18 cellular contexts compared by ENCODE assay signal in genomic region chr10:599767-600166, GRCh38.
DNase-seq lines count a peak whose midpoint lies in the region; ATAC-seq and TF ChIP-seq lines count a peak whose summit lies in the region.
"Had no signal": no experiment of that assay in that cellular context is flagged by ENCODE, and none has a peak within 500 bp of the region (broad histone marks: within the 10 kb centered on the region; RNA-seq: fewer than 3 reads in every experiment).

No MANE protein-coding gene starts in this region.

- H3K4me2 ChIP-seq in SK-N-SH, result peak overlapping the region; percentile 43
- H3K4me2 ChIP-seq in PC-3 (ENCODE audit: low read length), result no peak overlapping the region
- H3K4me2 ChIP-seq: PC-9 had no signal

- H3F3A ChIP-seq in SK-N-SH (replicated peaks; ENCODE audit: insufficient read depth) (peaks cover 8% of the 10 kb centered on the region), PC-3 (ENCODE audit: low read length, unreplicated experiment) (no peaks in the 10 kb centered on the region)

- ATAC-seq in SK-N-SH treated with all-trans-retinoic acid at 6 μM for 48 hours, result no peak
- ATAC-seq in sciatic nerve, result no peak
- no peak for ATAC-seq in aorta (ENCODE audit: low FRiP score)
- no peak for ATAC-seq in PC-3

- H4K20me1 ChIP-seq in SK-N-SH (ENCODE audit: insufficient read depth), result peaks cover 12% of the 10 kb centered on the region
- H4K20me1 ChIP-seq in PC-3 (ENCODE audit: low read length), result no peaks in the 10 kb centered on the region

- TF ChIP-seq EP300 in SK-N-SH (IDR thresholded peaks at IDR 0.05; ENCODE audit: borderline replicate concordance in 1 of 2, low read depth in 1 of 2, low read length in 1 of 2), result no peak

- intact Hi-C loops in sciatic nerve (cut with DNase I) (no loop called here), aorta (cut with DNase I) (loop anchor here in 1 of 2 donors (5.0 to 10.0 kb wide), 2 partner anchors 88 to 185 kb away; partner anchors contain the start of gene DIP2C), PC-3 (cut with micrococcal nuclease) (no loop called here)

- H3K4me3 ChIP-seq in SK-N-SH (ENCODE audit: low read depth in 2 of 2, low read length in 1 of 2) (no peak overlapping the region), mesodermal cell (ENCODE audit: extremely low read depth, insufficient read depth, low read length, poor library complexity, severe bottlenecking) (no peak overlapping the region), aorta (ENCODE audit: low read length in 2 of 2) (no peak overlapping the region), PC-3 (ENCODE audit: low read length) (no peak overlapping the region)
- H3K4me3 ChIP-seq: PC-9 had no signal

- H3K27ac ChIP-seq in SK-N-SH (ENCODE audit: low read depth in 2 of 2, low read length in 1 of 2) (peak overlapping the region in 1 of 2 experiments; percentile 91; a peak in 2 of 4 replicates), mesodermal cell (ENCODE audit: low read depth, low read length, severe bottlenecking) (peak overlapping the region; percentile 97), aorta (ENCODE audit: low read depth in 1 of 2, low read length in 2 of 2) (peak overlapping the region; percentile 91 to 95), PC-3 (ENCODE audit: low read length) (no peak overlapping the region)
- H3K27ac ChIP-seq: 22Rv1, PC-9, RWPE1 had no signal

- H3K27me3 ChIP-seq in SK-N-SH (ENCODE audit: insufficient read depth) (no peaks in the 10 kb centered on the region), aorta (ENCODE audit: control insufficient read depth in 1 of 2, insufficient read depth in 2 of 2, low read length in 1 of 2) (no peaks in the 10 kb centered on the region), PC-3 (ENCODE audit: low read length) (no peaks in the 10 kb centered on the region)

- H3K36me3 ChIP-seq in SK-N-SH (replicated peaks in 1 of 2; ENCODE audit: control insufficient read depth in 1 of 2, insufficient read depth in 2 of 2, low read length in 1 of 2), result no peaks in the 10 kb centered on the region
- no peaks in the 10 kb centered on the region for H3K36me3 ChIP-seq in mesodermal cell (ENCODE audit: control insufficient read depth, insufficient read depth, low read length)
- H3K36me3 ChIP-seq in aorta (ENCODE audit: control insufficient read depth in 1 of 2, insufficient read depth in 2 of 2, low read length in 1 of 2), result no peaks in the 10 kb centered on the region
- no peaks in the 10 kb centered on the region for H3K36me3 ChIP-seq in PC-3 (ENCODE audit: low read depth, low read length)

- H3K9me2 ChIP-seq in SK-N-SH (no peaks in the 10 kb centered on the region), PC-3 (replicated peaks; ENCODE audit: low read length) (no peaks in the 10 kb centered on the region)

- CTCF ChIA-PET in SK-N-SH (lab: Yijun Ruan, JAX) (no interaction called here), PC-3 (lab: Charles Lee) (no interaction called here)

- H3K9me3 ChIP-seq in SK-N-SH (no peaks in the 10 kb centered on the region), mesodermal cell (ENCODE audit: control insufficient read depth, low read length) (no peaks in the 10 kb centered on the region), aorta (ENCODE audit: control insufficient read depth, low read length) (no peaks in the 10 kb centered on the region), PC-3 (ENCODE audit: low read length) (no peaks in the 10 kb centered on the region)

- H3K9ac ChIP-seq in SK-N-SH, result peak overlapping the region; percentile 41; the same call in 1 of the 2 replicates
- H3K9ac ChIP-seq in PC-3 (ENCODE audit: low read length), result no peak overlapping the region

- TF ChIP-seq RAD21 in SK-N-SH (IDR thresholded peaks at IDR 0.05; ENCODE audit: low read length), result no peak

- no peak for DNase-seq in SK-N-SH
- DNase-seq in sciatic nerve (ENCODE audit: low spot score), result peak; percentile 40
- DNase-seq in aorta, result peak; percentile 23 to 64
- no peak for DNase-seq in GM19238 (ENCODE audit: insufficient read length, low spot score)
- DNase-seq in PC-3, result no peak
- no peak for DNase-seq in GM10266 (ENCODE audit: extremely low spot score)
- DNase-seq: DND-41, NCI-H1417 treated with DMSO at 0.1 percent for 48 hours, NCI-H187 treated with DMSO at 0.1 percent for 48 hours, NCI-H2227 treated with DMSO at 0.1 percent for 48 hours, NCI-H510A treated with DMSO at 0.1 percent for 48 hours, NCI-H82, PC-9, SIG-M5 had no signal

- H3K4me1 ChIP-seq in SK-N-SH (ENCODE audit: control insufficient read depth in 1 of 2, insufficient read depth in 2 of 2, low read depth in 1 of 2, low read length in 1 of 2), result peaks cover 9 to 39% of the 10 kb centered on the region in 2 experiments; a peak in 3 of 4 replicates
- H3K4me1 ChIP-seq in mesodermal cell (ENCODE audit: control insufficient read depth, insufficient read depth, low read length, poor library complexity, severe bottlenecking), result peaks cover 54% of the 10 kb centered on the region
- no peaks in the 10 kb centered on the region for H3K4me1 ChIP-seq in aorta (ENCODE audit: control insufficient read depth in 1 of 2, insufficient read depth in 2 of 2, low read length in 2 of 2)
- no peaks in the 10 kb centered on the region for H3K4me1 ChIP-seq in PC-3 (ENCODE audit: insufficient read depth, low read length)

- POLR2A ChIA-PET in SK-N-SH (lab: Yijun Ruan, JAX), result no interaction called here
- POLR2A ChIA-PET in PC-3 (lab: Charles Lee; ENCODE audit: unreplicated experiment), result no interaction called here

- H3K79me2 ChIP-seq in SK-N-SH (ENCODE audit: insufficient read depth) (peaks cover 91% of the 10 kb centered on the region), PC-3 (ENCODE audit: low read length) (no peaks in the 10 kb centered on the region)

- TF ChIP-seq CTCF in SK-N-SH (IDR thresholded peaks at IDR 0.05), result no peak
- TF ChIP-seq CTCF in PC-3 (conservative IDR thresholded peaks at IDR 0.05; ENCODE audit: low read depth, low read length), result no peak
- no peak for TF ChIP-seq CTCF in GM10266 (IDR thresholded peaks at IDR 0.05; ENCODE audit: control insufficient read depth, insufficient read depth, low read depth, missing control alignments)

- H2AFZ ChIP-seq in SK-N-SH (ENCODE audit: low read depth) (no peak overlapping the region), PC-3 (ENCODE audit: low read length) (no peak overlapping the region)
- H2AFZ ChIP-seq: PC-9 had no signal

- no TSS peak for BruUV-seq in PC-3 (replicated peaks; lab: Mats Ljungman, UMichigan)

- WGBS in SK-N-SH (ENCODE audit: low lambda C conversion rate), result 85% methylated on average over 8 of the region's 9 CpGs
- WGBS in mesodermal cell (ENCODE audit: insufficient coverage in 2 of 2), 2 experiments, result 86 to 87% methylated on average over 5 to 6 of the region's 9 CpGs
- 93% methylated on average over 9 of the region's 9 CpGs for WGBS in aorta, 2 donors

TF ChIP-seq in SK-N-SH, 30 proteins besides CTCF, POLR2A, EP300 and RAD21 (continues in another document):
- TF ChIP-seq TCF12 (IDR thresholded peaks at IDR 0.05) (no peak), USF1 (IDR thresholded peaks at IDR 0.05; ENCODE audit: borderline replicate concordance, low read depth) (no peak), ZBTB33 (IDR thresholded peaks at IDR 0.05; ENCODE audit: borderline replicate concordance, low read depth) (no peak), FOXJ3 (CRISPR knock-in tag; IDR thresholded peaks at IDR 0.05) (no peak)

TF ChIP-seq in SK-N-SH treated with all-trans-retinoic acid at 6 μM for 48 hours, 23 proteins besides CTCF, POLR2A, EP300 and RAD21:
- no peak for TF ChIP-seq BACH2 (CRISPR knock-in tag; IDR thresholded peaks at IDR 0.05; ENCODE audit: borderline replicate concordance)
- no peak for TF ChIP-seq ZNF565 (CRISPR knock-in tag; conservative IDR thresholded peaks at IDR 0.05; ENCODE audit: low read depth)
- no peak for TF ChIP-seq ZFP30 (CRISPR knock-in tag; IDR thresholded peaks at IDR 0.05)
- no peak for TF ChIP-seq ARNTL (CRISPR knock-in tag; IDR thresholded peaks at IDR 0.05; ENCODE audit: borderline replicate concordance, low read depth)
- TF ChIP-seq ZC3H10 (CRISPR knock-in tag; IDR thresholded peaks at IDR 0.05), result no peak
- TF ChIP-seq ESRRG (CRISPR knock-in tag; IDR thresholded peaks at IDR 0.05), result no peak
- TF ChIP-seq OSR1 (CRISPR knock-in tag; IDR thresholded peaks at IDR 0.05), result no peak
- TF ChIP-seq RARB (CRISPR knock-in tag; IDR thresholded peaks at IDR 0.05), result no peak
- no peak for TF ChIP-seq GLIS3 (CRISPR knock-in tag; IDR thresholded peaks at IDR 0.05)
- no peak for TF ChIP-seq CSDC2 (CRISPR knock-in tag; IDR thresholded peaks at IDR 0.05)
- TF ChIP-seq CREB5 (CRISPR knock-in tag; IDR thresholded peaks at IDR 0.05; ENCODE audit: low read depth), result no peak
- TF ChIP-seq ZNF8 (CRISPR knock-in tag; IDR thresholded peaks at IDR 0.05), result no peak
TF ChIP-seq in SK-N-SH treated with all-trans-retinoic acid at 6 μM for 48 hours: peak in this region for 0.

Comparison
In these comparisons a context has a peak if more than half of its experiments do, and no peak if none do; other contexts are left out.
1. DNase-seq: peak in sciatic nerve (single experiment) and aorta (2 of 2); none in SK-N-SH (single experiment), GM19238 (single experiment), PC-3 (single experiment) and GM10266 (single experiment).